ENCODE assay signal across 2 cellular contexts in the genomic region with DNA sequence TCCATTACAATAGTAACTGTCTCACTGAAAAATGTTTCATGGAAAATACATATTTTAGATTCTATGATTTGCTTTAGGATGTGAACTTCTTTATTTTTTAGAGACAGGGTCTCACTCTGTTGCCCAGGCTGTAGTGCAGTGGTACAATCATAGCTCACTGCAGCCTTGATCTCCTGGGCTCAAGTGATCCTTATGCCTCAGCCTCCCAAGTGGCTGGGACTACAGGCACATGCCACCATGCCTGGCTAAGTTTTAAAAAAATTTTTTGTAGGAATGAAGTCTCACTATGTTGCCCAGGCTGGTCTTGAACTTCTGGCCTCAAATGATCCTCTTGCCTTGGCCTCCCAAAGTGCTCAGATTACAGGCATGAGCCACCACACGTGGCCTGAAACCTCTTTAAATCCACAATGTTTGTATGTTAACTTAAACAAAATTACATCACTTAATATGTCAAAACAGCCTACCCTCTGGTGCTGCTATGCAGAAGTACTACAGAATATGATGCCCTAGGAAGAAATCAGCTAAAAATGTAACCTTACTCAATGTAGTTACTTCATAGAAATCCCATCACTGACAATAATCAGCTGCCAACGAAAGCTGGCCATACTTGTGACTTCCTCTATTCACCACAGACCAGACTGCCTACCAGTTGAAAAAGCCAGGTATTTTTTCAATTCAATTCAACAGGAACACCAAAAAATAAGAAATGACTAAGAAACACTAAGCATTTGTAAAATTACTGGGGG.
A peak's percentile ranks its signal among the peaks of the same experiment; 100 is the strongest.
TF ChIP-seq lines count a peak whose summit lies in the region.

No MANE protein-coding gene starts in this region.

TF ChIP-seq in HepG2, 621 proteins besides CTCF, POLR2A, EP300 and RAD21:
- TF ChIP-seq ZNF672 (CRISPR knock-in tag; IDR thresholded peaks at IDR 0.05) (no peak), ZNF121 (CRISPR knock-in tag; IDR thresholded peaks at IDR 0.05) (0 out of 2 replicates have a peak, but pooled peaks have one; percentile 16)
TF ChIP-seq in HepG2: peak in this region for 1.

TF ChIP-seq in SK-N-SH, 30 proteins besides CTCF, POLR2A, EP300 and RAD21:
- TF ChIP-seq USF2 (IDR thresholded peaks at IDR 0.05; ENCODE audit: borderline replicate concordance, low read depth, low read length) (no peak), FOXM1 (IDR thresholded peaks at IDR 0.05; ENCODE audit: low read depth) (no peak), FOXJ3 (CRISPR knock-in tag; IDR thresholded peaks at IDR 0.05) (no peak), CHD2 (IDR thresholded peaks at IDR 0.05; ENCODE audit: low read length, partially characterized antibody) (no peak), NRF1 (IDR thresholded peaks at IDR 0.05; ENCODE audit: low read depth, low read length) (no peak), ZBTB33 (IDR thresholded peaks at IDR 0.05; ENCODE audit: borderline replicate concordance, low read depth) (no peak), RFX5 (IDR thresholded peaks at IDR 0.05; ENCODE audit: low read length) (no peak), NFIC (IDR thresholded peaks at IDR 0.05; ENCODE audit: borderline replicate concordance) (no peak), RXRA (IDR thresholded peaks at IDR 0.05; ENCODE audit: borderline replicate concordance, low read depth) (no peak), POLR2AphosphoS5 (IDR thresholded peaks at IDR 0.05; ENCODE audit: low read depth, low read length) (no peak), JUND (IDR thresholded peaks at IDR 0.05) (no peak), ELF1 (IDR thresholded peaks at IDR 0.05) (no peak), TAF1 (IDR thresholded peaks at IDR 0.05; ENCODE audit: borderline replicate concordance, low read depth, low read length) (no peak), EZH2phosphoT487 (IDR thresholded peaks at IDR 0.05; ENCODE audit: borderline replicate concordance, low read depth) (no peak), PBX3 (IDR thresholded peaks at IDR 0.05) (no peak), TCF12 (IDR thresholded peaks at IDR 0.05) (no peak), TEAD4 (IDR thresholded peaks at IDR 0.05; ENCODE audit: borderline replicate concordance, insufficient read depth) (no peak), MXI1 (IDR thresholded peaks at IDR 0.05; ENCODE audit: low read depth, low read length) (no peak), RCOR1 (IDR thresholded peaks at IDR 0.05; ENCODE audit: low read length) (no peak)
